In the genomic region with DNA sequence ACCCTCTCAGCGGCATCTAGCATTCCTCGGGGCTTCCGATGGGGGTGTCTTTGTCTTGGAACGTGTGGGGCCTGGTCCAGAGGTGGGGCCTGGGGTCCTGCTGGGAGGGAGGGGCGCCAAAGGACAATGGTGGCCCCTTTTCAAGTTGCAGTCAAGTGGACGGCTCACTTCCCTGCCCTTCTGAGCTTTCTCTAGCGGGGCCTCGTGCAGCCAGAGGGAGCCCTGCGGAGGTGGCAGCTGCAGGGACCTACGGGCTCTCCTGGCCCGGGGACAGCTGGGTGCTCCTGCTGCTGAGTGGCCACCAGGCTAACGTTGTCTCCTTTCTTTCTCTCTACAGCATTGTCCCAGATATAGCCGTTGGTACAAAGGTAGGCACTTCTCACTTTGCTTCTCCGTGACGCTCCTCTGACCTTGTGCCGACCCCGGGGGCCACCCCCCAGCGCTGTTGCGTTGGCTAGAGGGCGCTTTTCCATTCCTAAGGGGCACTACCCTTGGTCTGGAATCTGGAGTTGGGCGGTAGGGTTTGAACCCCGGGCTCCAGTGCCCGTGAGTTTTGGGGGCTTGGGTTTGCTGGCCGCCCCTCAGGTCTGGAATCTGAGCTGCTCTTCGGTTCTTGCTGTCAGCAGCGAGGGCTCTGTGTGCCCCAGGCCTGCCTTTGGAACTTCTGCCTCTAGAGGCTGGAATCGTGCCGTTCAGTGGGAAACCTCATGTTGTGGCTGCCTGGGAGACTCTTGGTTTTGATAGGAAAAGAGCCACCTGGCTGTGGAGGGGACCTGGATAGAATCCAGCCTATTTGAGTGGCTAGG, we compare ENCODE assay signal across 6 cellular contexts. TPM values are rescaled to one million over a fixed set of nuclear protein-coding genes. Genes with fewer than 3 reads are reported as not detected.
DNase-seq lines count a peak whose midpoint lies in the region; TF ChIP-seq lines count a peak whose summit lies in the region.

No MANE protein-coding gene starts in this region.

- no peaks in the 10 kb centered on the region for H3K9me3 Mint-ChIP-seq in osteocyte (ENCODE audit: unreplicated experiment)

- no peak for TF ChIP-seq EP300 in Ishikawa (IDR thresholded peaks at IDR 0.05; ENCODE audit: borderline replicate concordance)

- in situ Hi-C loops in GM13976 (cut with MboI; ENCODE audit: low sequenced_read_pairs, unreplicated experiment) = no loop called here

- no peaks in the 10 kb centered on the region for H3K27me3 Mint-ChIP-seq in osteocyte (ENCODE audit: unreplicated experiment)

- peaks cover 18% of the 10 kb centered on the region for H3K36me3 Mint-ChIP-seq in osteocyte (ENCODE audit: unreplicated experiment)

- no peak for TF ChIP-seq RAD21 in Ishikawa (IDR thresholded peaks at IDR 0.05; ENCODE audit: low read depth)

- TF ChIP-seq CTCF in cardiac fibroblast (IDR thresholded peaks at IDR 0.05; ENCODE audit: low read depth, low read length) = peak; percentile 31
- peak; percentile 37 for TF ChIP-seq CTCF in osteocyte (IDR thresholded peaks at IDR 0.05)
- no peak for TF ChIP-seq CTCF in GM13976 (IDR thresholded peaks at IDR 0.05; ENCODE audit: borderline replicate concordance, control extremely low read depth, extremely low read depth, insufficient read depth, missing control alignments)

- H3K4me3 Mint-ChIP-seq in osteocyte (ENCODE audit: unreplicated experiment) = peak overlapping the region; percentile 87

- peak overlapping the region; percentile 80 for H3K27ac Mint-ChIP-seq in osteocyte (ENCODE audit: unreplicated experiment)

- DNase-seq in 8988T (peak; percentile 58), cardiac fibroblast (ENCODE audit: low read depth in 2 of 2) (peak; percentile 59 to 75), osteocyte (ENCODE audit: extremely low spot score, unreplicated experiment) (no peak), GM13976 (ENCODE audit: low spot score) (no peak)
- no peak for DNase-seq in stimulated activated CD4-positive, alpha-beta T cell treated with anti-CD3 and anti-CD28 coated beads, Interleukin-4, amount 100 ng/mL, for 24 hours

- H3K4me1 Mint-ChIP-seq in osteocyte (ENCODE audit: unreplicated experiment) = peaks cover 48% of the 10 kb centered on the region

- peak overlapping the region; percentile 85 to 94 for H3K4me3 ChIP-seq in cardiac fibroblast (replicated peaks in 1 of 2; ENCODE audit: low read depth in 2 of 2, low read length in 2 of 2)

TF ChIP-seq in Ishikawa, 13 proteins besides CTCF, POLR2A, EP300 and RAD21:
- TF ChIP-seq, protein P1, sequence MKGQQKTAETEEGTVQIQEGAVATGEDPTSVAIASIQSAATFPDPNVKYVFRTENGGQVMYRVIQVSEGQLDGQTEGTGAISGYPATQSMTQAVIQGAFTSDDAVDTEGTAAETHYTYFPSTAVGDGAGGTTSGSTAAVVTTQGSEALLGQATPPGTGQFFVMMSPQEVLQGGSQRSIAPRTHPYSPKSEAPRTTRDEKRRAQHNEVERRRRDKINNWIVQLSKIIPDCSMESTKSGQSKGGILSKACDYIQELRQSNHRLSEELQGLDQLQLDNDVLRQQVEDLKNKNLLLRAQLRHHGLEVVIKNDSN (IDR thresholded peaks at IDR 0.05) = no peak
- TF ChIP-seq YY1 (IDR thresholded peaks at IDR 0.05; ENCODE audit: low read depth) = no peak
- TF ChIP-seq TAF1 (IDR thresholded peaks at IDR 0.05; ENCODE audit: low read depth) = no peak
- TF ChIP-seq FOXM1 (IDR thresholded peaks at IDR 0.05; ENCODE audit: borderline replicate concordance, low read depth) = no peak
- 0 out of 2 replicates have a peak, but pooled peaks have one; percentile 26 for TF ChIP-seq TCF12 (IDR thresholded peaks at IDR 0.05; ENCODE audit: low read depth)
- no peak for TF ChIP-seq NFIC (IDR thresholded peaks at IDR 0.05)
- TF ChIP-seq, protein P2, sequence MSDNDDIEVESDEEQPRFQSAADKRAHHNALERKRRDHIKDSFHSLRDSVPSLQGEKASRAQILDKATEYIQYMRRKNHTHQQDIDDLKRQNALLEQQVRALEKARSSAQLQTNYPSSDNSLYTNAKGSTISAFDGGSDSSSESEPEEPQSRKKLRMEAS (IDR thresholded peaks at IDR 0.05) = peak; percentile 18; the same call in 1 of the 2 replicates
- TF ChIP-seq ZBTB7A (IDR thresholded peaks at IDR 0.05; ENCODE audit: low read depth) = no peak
- TF ChIP-seq CREB1 (IDR thresholded peaks at IDR 0.05; ENCODE audit: low read depth) = no peak
- no peak for TF ChIP-seq CEBPB (IDR thresholded peaks at IDR 0.05)
- TF ChIP-seq TEAD4 (IDR thresholded peaks at IDR 0.05) = no peak
- TF ChIP-seq, protein P3, sequence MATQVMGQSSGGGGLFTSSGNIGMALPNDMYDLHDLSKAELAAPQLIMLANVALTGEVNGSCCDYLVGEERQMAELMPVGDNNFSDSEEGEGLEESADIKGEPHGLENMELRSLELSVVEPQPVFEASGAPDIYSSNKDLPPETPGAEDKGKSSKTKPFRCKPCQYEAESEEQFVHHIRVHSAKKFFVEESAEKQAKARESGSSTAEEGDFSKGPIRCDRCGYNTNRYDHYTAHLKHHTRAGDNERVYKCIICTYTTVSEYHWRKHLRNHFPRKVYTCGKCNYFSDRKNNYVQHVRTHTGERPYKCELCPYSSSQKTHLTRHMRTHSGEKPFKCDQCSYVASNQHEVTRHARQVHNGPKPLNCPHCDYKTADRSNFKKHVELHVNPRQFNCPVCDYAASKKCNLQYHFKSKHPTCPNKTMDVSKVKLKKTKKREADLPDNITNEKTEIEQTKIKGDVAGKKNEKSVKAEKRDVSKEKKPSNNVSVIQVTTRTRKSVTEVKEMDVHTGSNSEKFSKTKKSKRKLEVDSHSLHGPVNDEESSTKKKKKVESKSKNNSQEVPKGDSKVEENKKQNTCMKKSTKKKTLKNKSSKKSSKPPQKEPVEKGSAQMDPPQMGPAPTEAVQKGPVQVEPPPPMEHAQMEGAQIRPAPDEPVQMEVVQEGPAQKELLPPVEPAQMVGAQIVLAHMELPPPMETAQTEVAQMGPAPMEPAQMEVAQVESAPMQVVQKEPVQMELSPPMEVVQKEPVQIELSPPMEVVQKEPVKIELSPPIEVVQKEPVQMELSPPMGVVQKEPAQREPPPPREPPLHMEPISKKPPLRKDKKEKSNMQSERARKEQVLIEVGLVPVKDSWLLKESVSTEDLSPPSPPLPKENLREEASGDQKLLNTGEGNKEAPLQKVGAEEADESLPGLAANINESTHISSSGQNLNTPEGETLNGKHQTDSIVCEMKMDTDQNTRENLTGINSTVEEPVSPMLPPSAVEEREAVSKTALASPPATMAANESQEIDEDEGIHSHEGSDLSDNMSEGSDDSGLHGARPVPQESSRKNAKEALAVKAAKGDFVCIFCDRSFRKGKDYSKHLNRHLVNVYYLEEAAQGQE (IDR thresholded peaks at IDR 0.05; ENCODE audit: low read depth) = no peak
- TF ChIP-seq EGR1 (IDR thresholded peaks at IDR 0.05) = no peak
TF ChIP-seq in Ishikawa: peak in this region for 2.

RNA-seq across cellular contexts. Expression of a gene that starts 2.0 kb away (rescaled TPM):
- 339 and 370 TPM in 2 replicates for total RNA-seq in osteocyte

RNA-seq across cellular contexts. Expression of a gene that starts 22.5 kb away (rescaled TPM):
- total RNA-seq in osteocyte = 18.2 and 19.4 TPM in 2 replicates

RNA-seq across cellular contexts. Expression of a gene that starts 28.4 kb away (rescaled TPM):
- 0.91 and 1.0 TPM in 2 replicates for total RNA-seq in osteocyte

RNA-seq across cellular contexts. Expression of a gene that starts 41.5 kb away (rescaled TPM):
- total RNA-seq in osteocyte = not detected in 2 replicates

RNA-seq across cellular contexts. Expression of a gene that starts 48.4 kb away (rescaled TPM):
- 1.1 and 1.3 TPM in 2 replicates for total RNA-seq in osteocyte

Comparison
In these comparisons a context has a peak if more than half of its experiments do, and no peak if none do; other contexts are left out.
1. DNase-seq: peak in 8988T (single experiment) and cardiac fibroblast (2 of 2); none in osteocyte (single experiment), stimulated activated CD4-positive, alpha-beta T cell treated with anti-CD3 and anti-CD28 coated beads, Interleukin-4, amount 100 ng/mL, for 24 hours (single experiment) and GM13976 (single experiment).